1 cellular context compared by ENCODE assay signal in genomic region chr14:66072190-66072905, GRCh38.
A peak's percentile ranks its signal among the peaks of the same experiment; 100 is the strongest.
TF ChIP-seq lines count a peak whose summit lies in the region.

No MANE protein-coding gene starts in this region.

TF ChIP-seq in K562, 482 proteins besides CTCF, POLR2A, EP300 and RAD21 (continued from another document):
- TF ChIP-seq E2F8 (IDR thresholded peaks at IDR 0.05; ENCODE audit: low read depth, partially characterized antibody) (no peak), RFX1 (IDR thresholded peaks at IDR 0.05) (peak; percentile 42)
TF ChIP-seq in K562: peak in this region for 1.
